8 cellular contexts compared by ENCODE assay signal in the genomic region with DNA sequence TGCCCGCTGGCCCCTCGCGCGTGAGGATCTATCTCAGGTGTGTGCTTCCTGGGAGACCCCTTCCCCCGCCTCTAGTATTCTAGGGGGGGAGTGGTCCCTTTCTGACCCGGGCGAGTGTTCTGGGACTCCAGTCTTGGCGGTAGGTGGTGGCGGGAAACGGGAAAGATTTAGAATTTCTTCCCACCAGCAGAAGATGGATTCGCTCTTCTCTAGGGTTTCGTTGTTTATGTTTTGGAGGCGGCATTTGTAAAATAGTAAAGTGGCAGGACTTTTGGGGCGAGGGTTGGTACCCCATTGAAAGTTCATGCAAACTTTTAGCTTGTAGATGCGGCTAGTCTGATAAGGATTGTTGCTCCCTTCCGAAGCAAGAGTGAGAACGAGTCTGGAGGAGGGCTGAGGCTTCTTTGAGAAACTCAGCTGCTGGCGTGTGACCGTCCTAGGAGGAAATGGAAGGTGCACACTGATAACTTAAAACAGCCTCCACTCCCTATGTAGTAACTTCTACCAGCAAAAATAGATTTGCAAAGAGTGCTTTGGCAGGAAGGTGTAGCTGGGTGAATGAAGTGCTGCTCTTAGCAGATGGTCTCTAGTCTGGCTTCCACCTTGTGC. TPM values are rescaled to one million over a fixed set of nuclear protein-coding genes. Genes with fewer than 3 reads are reported as not detected.
A peak's percentile ranks its signal among the peaks of the same experiment; 100 is the strongest.
DNase-seq lines count a peak whose midpoint lies in the region; ATAC-seq and TF ChIP-seq lines count a peak whose summit lies in the region.

No MANE protein-coding gene starts in this region.

- CTCF ChIA-PET in WTC11 (lab: Charles Lee), result interaction anchor here (0.8 kb wide), 1 partner anchor 102 kb away, joined by 4 read pairs; no protein-coding TSS in a partner anchor

- peak overlapping the region; percentile 69 for H3K4me3 ChIP-seq in HL-60 (replicated peaks; ENCODE audit: insufficient read depth, low read length)
- H3K4me3 ChIP-seq in muscle layer of duodenum (ENCODE audit: low read depth in 1 of 2, low read length in 2 of 2), result peak overlapping the region; percentile 77 to 95
- H3K4me3 ChIP-seq in Karpas-422 (ENCODE audit: low read length), result no peak overlapping the region

- peak overlapping the region; percentile 76 for H3K27ac ChIP-seq in HL-60 (replicated peaks)
- H3K27ac ChIP-seq in epithelial cell of prostate, result peak overlapping the region; percentile 93
- H3K27ac ChIP-seq in muscle layer of duodenum (ENCODE audit: low read length), result peak overlapping the region; percentile 93
- H3K27ac ChIP-seq in Karpas-422 (ENCODE audit: low read length), result no peak overlapping the region

- POLR2A ChIA-PET in WTC11 (lab: Charles Lee), result interaction anchor here (1.1 kb wide), 1 partner anchor 36 kb away, joined by 3 read pairs; no protein-coding TSS in a partner anchor

- no peaks in the 10 kb centered on the region for H3K9me2 ChIP-seq in Karpas-422 (replicated peaks; ENCODE audit: insufficient read depth, low read length)

- no peaks in the 10 kb centered on the region for H3K79me2 ChIP-seq in Karpas-422 (ENCODE audit: low read length)

- H3K4me1 ChIP-seq in muscle layer of duodenum (ENCODE audit: control insufficient read depth in 1 of 2, insufficient read depth in 2 of 2, low read length in 2 of 2), result peaks cover 11 to 17% of the 10 kb centered on the region in 2 donors
- no peaks in the 10 kb centered on the region for H3K4me1 ChIP-seq in Karpas-422 (ENCODE audit: low read length)

- no peak overlapping the region for H3K9ac ChIP-seq in Karpas-422 (ENCODE audit: low read length)

- H3K4me3 Mint-ChIP-seq in WTC11, result peak overlapping the region; percentile 88

- no peaks in the 10 kb centered on the region for H4K20me1 ChIP-seq in Karpas-422 (ENCODE audit: insufficient read depth, low read depth, low read length)

- no peaks in the 10 kb centered on the region for H3K9me3 Mint-ChIP-seq in WTC11

- H3K36me3 ChIP-seq in muscle layer of duodenum (ENCODE audit: control insufficient read depth in 1 of 2, insufficient read depth in 2 of 2, low read length in 2 of 2), result peaks cover 0 to 7% of the 10 kb centered on the region in 2 donors
- no peaks in the 10 kb centered on the region for H3K36me3 ChIP-seq in Karpas-422 (ENCODE audit: insufficient read depth, low read length)

- H2AFZ ChIP-seq in Karpas-422 (ENCODE audit: low read length), result no peak overlapping the region

- DNase-seq in GF-D8 (lab: John Stamatoyannopoulos, UW), result peak; percentile 49
- DNase-seq in HL-60 (ENCODE audit: low read depth in 1 of 2, low spot score in 1 of 2), result peak in 1 of 2 experiments; percentile 57
- no peak for DNase-seq in WTC11 (ENCODE audit: low spot score)
- no peak for DNase-seq in epithelial cell of prostate (ENCODE audit: low read depth, low spot score)
- DNase-seq in NCI-H1092 (lab: John Stamatoyannopoulos, UW), result no peak
- DNase-seq in Karpas-422, result no peak

- peak overlapping the region; percentile 77 for H3K27ac Mint-ChIP-seq in WTC11

- H3K27me3 ChIP-seq in HL-60 (ENCODE audit: insufficient read depth, poor library complexity, severe bottlenecking), result no peaks in the 10 kb centered on the region
- no peaks in the 10 kb centered on the region for H3K27me3 ChIP-seq in muscle layer of duodenum (ENCODE audit: low read depth, low read length)
- H3K27me3 ChIP-seq in Karpas-422 (ENCODE audit: low read length), result no peaks in the 10 kb centered on the region

- H3K4me2 ChIP-seq in Karpas-422 (ENCODE audit: low read depth, low read length, poor library complexity, severe bottlenecking), result no peak overlapping the region

- H3K4me1 Mint-ChIP-seq in WTC11, result peaks cover 40% of the 10 kb centered on the region

- peak; percentile 55 for ATAC-seq in GM21390 (IDR thresholded peaks at IDR 0.05; ENCODE audit: unreplicated experiment)
- ATAC-seq in WTC11, result peak; percentile 30

- no peaks in the 10 kb centered on the region for H3K9me3 ChIP-seq in muscle layer of duodenum (ENCODE audit: control insufficient read depth in 1 of 2, low read length in 2 of 2)
- H3K9me3 ChIP-seq in Karpas-422 (ENCODE audit: low read length), result no peaks in the 10 kb centered on the region; the same call in none of the 2 replicates

- H3K36me3 Mint-ChIP-seq in WTC11, result no peaks in the 10 kb centered on the region; the same call in 1 of the 2 replicates

- no peak for TF ChIP-seq CTCF in HL-60 (IDR thresholded peaks at IDR 0.05; ENCODE audit: insufficient read depth, low read length)
- TF ChIP-seq CTCF in WTC11 (IDR thresholded peaks at IDR 0.05), result no peak

- H3K27me3 Mint-ChIP-seq in WTC11 (ENCODE audit: low read depth), result no peaks in the 10 kb centered on the region

TF ChIP-seq in WTC11, 78 proteins besides CTCF, POLR2A, EP300 and RAD21:
- TF ChIP-seq, protein P1, sequence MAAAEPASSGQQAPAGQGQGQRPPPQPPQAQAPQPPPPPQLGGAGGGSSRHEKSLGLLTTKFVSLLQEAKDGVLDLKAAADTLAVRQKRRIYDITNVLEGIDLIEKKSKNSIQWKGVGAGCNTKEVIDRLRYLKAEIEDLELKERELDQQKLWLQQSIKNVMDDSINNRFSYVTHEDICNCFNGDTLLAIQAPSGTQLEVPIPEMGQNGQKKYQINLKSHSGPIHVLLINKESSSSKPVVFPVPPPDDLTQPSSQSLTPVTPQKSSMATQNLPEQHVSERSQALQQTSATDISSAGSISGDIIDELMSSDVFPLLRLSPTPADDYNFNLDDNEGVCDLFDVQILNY (CRISPR knock-in tag; IDR thresholded peaks at IDR 0.05), result peak; percentile 3; the same call in 1 of the 2 replicates
- TF ChIP-seq, protein P2, sequence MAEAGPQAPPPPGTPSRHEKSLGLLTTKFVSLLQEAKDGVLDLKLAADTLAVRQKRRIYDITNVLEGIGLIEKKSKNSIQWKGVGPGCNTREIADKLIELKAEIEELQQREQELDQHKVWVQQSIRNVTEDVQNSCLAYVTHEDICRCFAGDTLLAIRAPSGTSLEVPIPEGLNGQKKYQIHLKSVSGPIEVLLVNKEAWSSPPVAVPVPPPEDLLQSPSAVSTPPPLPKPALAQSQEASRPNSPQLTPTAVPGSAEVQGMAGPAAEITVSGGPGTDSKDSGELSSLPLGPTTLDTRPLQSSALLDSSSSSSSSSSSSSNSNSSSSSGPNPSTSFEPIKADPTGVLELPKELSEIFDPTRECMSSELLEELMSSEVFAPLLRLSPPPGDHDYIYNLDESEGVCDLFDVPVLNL (CRISPR knock-in tag; IDR thresholded peaks at IDR 0.05; ENCODE audit: borderline replicate concordance, low read depth), result peak; percentile 83
- TF ChIP-seq MAX (CRISPR knock-in tag; IDR thresholded peaks at IDR 0.05), result no peak; the same call in 1 of the 2 replicates

RNA-seq across cellular contexts. Expression of gene GPD2, which starts 0.4 kb away (rescaled TPM):
- total RNA-seq in WTC11 (2021), result 29.7 to 32.5 TPM (median 32.2 TPM) in 3 replicates
- not detected in 2 replicates for total RNA-seq in Karpas-422 (2014; rRNA removed; shearing (Covaris generic); ENCODE audit: low replicate concordance)

Comparison
In these comparisons a context has a peak if more than half of its experiments do, and no peak if none do; other contexts are left out.
1. RNA of gene GPD2, which starts 0.4 kb away (total RNA-seq): 29.7 to 32.5 TPM in WTC11; not detected in Karpas-422; every median in the first group is over 10 times any median in the second.